8 cellular contexts compared by ENCODE assay signal in the genomic region with DNA sequence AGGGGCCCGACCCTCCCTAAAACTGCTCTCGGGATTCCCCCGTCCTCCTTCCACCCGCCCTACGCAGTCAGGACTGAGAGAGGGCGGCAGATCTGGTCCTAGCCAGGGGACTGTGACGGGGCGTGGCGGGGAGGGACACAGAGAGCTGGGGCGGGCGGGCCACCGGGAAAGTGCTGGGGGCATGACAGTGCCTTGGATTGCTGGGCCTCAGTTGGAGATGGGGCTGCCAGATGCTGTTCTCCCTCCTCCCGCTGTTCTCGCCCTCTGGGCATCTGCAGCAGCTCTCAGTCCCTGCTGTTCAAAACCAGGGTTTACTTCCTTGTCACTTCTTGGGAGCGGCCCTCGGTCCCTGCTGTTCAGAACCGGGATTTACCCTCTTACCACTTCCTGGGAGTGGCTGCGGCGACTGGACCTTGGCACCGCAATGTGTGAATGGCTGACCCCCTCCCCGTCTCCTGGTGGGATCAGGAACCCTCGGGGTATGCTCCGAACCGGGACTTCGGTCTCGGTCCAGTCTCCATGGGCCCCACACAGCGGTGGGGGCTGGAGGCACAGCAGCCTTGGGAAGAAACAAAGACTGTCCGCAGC. TPM values are rescaled to one million over a fixed set of nuclear protein-coding genes. Genes with fewer than 3 reads are reported as not detected.
DNase-seq lines count a peak whose midpoint lies in the region; TF ChIP-seq lines count a peak whose summit lies in the region.

No MANE protein-coding gene starts in this region.

- H3K9me2 ChIP-seq in GM23248 (ENCODE audit: insufficient read depth), result no peaks in the 10 kb centered on the region

- H3K4me2 ChIP-seq in GM23248 (ENCODE audit: unreplicated experiment), result peak overlapping the region; percentile 89

- 1 to 4% methylated on average over 18 to 28 of the region's 28 CpGs for WGBS in GM23248 (ENCODE audit: low coverage in 1 of 2, low lambda C conversion rate in 2 of 2, missing lambda C conversion rate in 2 of 2), 2 experiments
- 2 to 5% (median 2%) methylated on average over 25 to 28 of the region's 28 CpGs for WGBS in spleen, 5 donors

- no peaks in the 10 kb centered on the region for H3F3A ChIP-seq in GM23248 (ENCODE audit: insufficient read depth)

- H4K20me1 ChIP-seq in GM23248 (ENCODE audit: insufficient read depth), result no peaks in the 10 kb centered on the region

- H2AFZ ChIP-seq in GM23248, result peak overlapping the region; percentile 94

- intact Hi-C loops in spleen (cut with DNase I; ENCODE audit: low total_unique reads), result no loop called here

- TF ChIP-seq CTCF in 22Rv1 (IDR thresholded peaks at IDR 0.05), result peak; percentile 13; the same call in 1 of the 2 replicates
- peak in 1 of 11 experiments; percentile 29 for TF ChIP-seq CTCF in spleen (IDR thresholded peaks at IDR 0.05 in 8 of 11, conservative IDR thresholded peaks at IDR 0.05 in 3 of 11)
- TF ChIP-seq CTCF in WERI-Rb-1 (IDR thresholded peaks at IDR 0.05; ENCODE audit: low read depth, low read length), result no peak

- H3K4me3 ChIP-seq in GM23248 (peak overlapping the region; percentile 79), spleen (peak overlapping the region; percentile 12 to 89 (median 74)), WERI-Rb-1 (ENCODE audit: low read depth, low read length) (no peak overlapping the region)

- H3K4me1 ChIP-seq in GM23248 (ENCODE audit: insufficient read depth) (peaks cover 3% of the 10 kb centered on the region; the same call in 1 of the 2 replicates), spleen (peaks cover 32 to 67% (median 56%) of the 10 kb centered on the region in 6 donors)

- in situ Hi-C loops in GM23248 (cut with MboI), result no loop called here

- H3K9me3 ChIP-seq in GM23248 (ENCODE audit: low read depth) (no peaks in the 10 kb centered on the region), spleen (no peaks in the 10 kb centered on the region), WERI-Rb-1 (ENCODE audit: severe bottlenecking) (no peaks in the 10 kb centered on the region)

- TF ChIP-seq POLR2A in spleen (IDR thresholded peaks at IDR 0.05), result no peak

- H3K27me3 ChIP-seq in GM23248 (replicated peaks; ENCODE audit: insufficient read depth), result 0 out of 2 replicates have a peak, but pooled peaks cover 3% of the 10 kb centered on the region
- peaks cover 7 to 63% (median 28%) of the 10 kb centered on the region in 7 donors for H3K27me3 ChIP-seq in spleen (replicated peaks in 1 of 7)
- H3K27me3 ChIP-seq in WERI-Rb-1 (ENCODE audit: insufficient read depth, low read depth, severe bottlenecking), result no peaks in the 10 kb centered on the region

- DNase-seq in GM23248, result peak; percentile 79
- DNase-seq in astrocyte of the hippocampus (ENCODE audit: low read depth, low spot score), result peak; percentile 30
- peak; percentile 60 for DNase-seq in iPS-NIHi11 (ENCODE audit: low spot score)
- DNase-seq in spleen, result peak; percentile 80
- no peak for DNase-seq in WERI-Rb-1
- DNase-seq in 8988T, result no peak
- no peak for DNase-seq in SHP77 treated with DMSO at 0.1 percent for 48 hours (lab: John Stamatoyannopoulos, UW)

- H3K36me3 ChIP-seq in GM23248 (ENCODE audit: low read depth) (no peaks in the 10 kb centered on the region), spleen (no peaks in the 10 kb centered on the region), WERI-Rb-1 (no peaks in the 10 kb centered on the region)

- H3K27ac ChIP-seq in 22Rv1 (no peak overlapping the region), GM23248 (no peak overlapping the region), spleen (peak overlapping the region in 4 of 8 donors; percentile 5 to 52 (median 42)), WERI-Rb-1 (no peak overlapping the region)

- no peaks in the 10 kb centered on the region for H3K79me2 ChIP-seq in GM23248 (ENCODE audit: insufficient read depth)

- peak overlapping the region; percentile 77 for H3K9ac ChIP-seq in GM23248

RNA-seq across cellular contexts. Expression of a gene that starts 1.8 kb away (rescaled TPM):
- total RNA-seq in GM23248 (2014; rRNA removed; shearing (Covaris generic)), result 4.0 and 4.5 TPM in 2 replicates
- polyA plus RNA-seq in GM23248 (2016; fragmentation: Nextera tagmentation; extraction: Ambion mirVana) (3.4 and 3.6 TPM in 2 replicates), spleen (10 to 100 TPM in 2 of 3 donors, 1 to 10 TPM in 1; 4.6 to 11.4 (median 10.9) TPM)
- total RNA-seq in spleen, result 10 to 100 TPM in 6 of 7 donors, 1 to 10 TPM in 1; 7.9 to 18.9 (median 15.4) TPM

RNA-seq across cellular contexts. Expression of a gene that starts 20.5 kb away (rescaled TPM):
- total RNA-seq in GM23248 (2014; rRNA removed; shearing (Covaris generic)), result 48.2 and 65.3 TPM in 2 replicates
- polyA plus RNA-seq in GM23248 (2016; fragmentation: Nextera tagmentation; extraction: Ambion mirVana), result 315 and 321 TPM in 2 replicates
- total RNA-seq in spleen, result 100 to 1,000 TPM in 4 of 7 donors, 10 to 100 TPM in 3; 83.2 to 122 (median 108) TPM
- polyA plus RNA-seq in spleen, result 100 to 1,000 TPM; 142 to 247 (median 221) TPM

RNA-seq across cellular contexts. Expression of a gene that starts 36.9 kb away (rescaled TPM):
- 1.0 and 4.0 TPM in 2 replicates for total RNA-seq in GM23248 (2014; rRNA removed; shearing (Covaris generic))
- polyA plus RNA-seq in GM23248 (2016; fragmentation: Nextera tagmentation; extraction: Ambion mirVana) (0.23 TPM in 1 of 2 replicates, not detected in the other), spleen (1 to 10 TPM; 1.8 to 7.1 (median 3.8) TPM)
- 10 to 100 TPM in 3 of 7 donors, 1 to 10 TPM in 4; 6.6 to 20.0 (median 8.7) TPM for total RNA-seq in spleen

RNA-seq across cellular contexts. Expression of a gene that starts 51.8 kb away (rescaled TPM):
- 64.1 and 78.6 TPM in 2 replicates for total RNA-seq in GM23248 (2014; rRNA removed; shearing (Covaris generic))
- 38.1 and 39.6 TPM in 2 replicates for polyA plus RNA-seq in GM23248 (2016; fragmentation: Nextera tagmentation; extraction: Ambion mirVana)
- total RNA-seq in spleen, result 100 to 1,000 TPM in 1 of 7 donors, 10 to 100 TPM in 6; 54.6 to 103 (median 69.8) TPM
- polyA plus RNA-seq in spleen, result 10 to 100 TPM; 18.6 to 31.3 (median 20.1) TPM

Comparison
In these comparisons a context has a peak if more than half of its experiments do, and no peak if none do; other contexts are left out.
1. DNase-seq: peak in GM23248 (single experiment), astrocyte of the hippocampus (single experiment), iPS-NIHi11 (single experiment) and spleen (single experiment); none in WERI-Rb-1 (single experiment), 8988T (single experiment) and SHP77 treated with DMSO at 0.1 percent for 48 hours (single experiment).